Comparison of ENCODE assay signal across 1 cellular context in genomic region chr1:89927478-89927877, GRCh38.
TF ChIP-seq lines count a peak whose summit lies in the region.

No MANE protein-coding gene starts in this region.

TF ChIP-seq in HepG2, 621 proteins besides CTCF, POLR2A, EP300 and RAD21:
- TF ChIP-seq ZNF7 (CRISPR knock-in tag; IDR thresholded peaks at IDR 0.05) (peak; percentile 81), ZNF841 (CRISPR knock-in tag; IDR thresholded peaks at IDR 0.05; ENCODE audit: borderline replicate concordance) (no peak), ZSCAN9 (CRISPR knock-in tag; IDR thresholded peaks at IDR 0.05; ENCODE audit: borderline replicate concordance) (no peak), ZNF235 (CRISPR knock-in tag; IDR thresholded peaks at IDR 0.05; ENCODE audit: borderline replicate concordance) (no peak)
